ENCODE assay signal across 2 cellular contexts in genomic region chr12:25272937-25273526, GRCh38.
TF ChIP-seq lines count a peak whose summit lies in the region.

No MANE protein-coding gene starts in this region.

TF ChIP-seq in GM12878, 131 proteins besides CTCF, POLR2A, EP300 and RAD21 (continues in another document):
- TF ChIP-seq TCF3 (IDR thresholded peaks at IDR 0.05; ENCODE audit: borderline replicate concordance, insufficient read depth, low read depth, low read length) (no peak), PKNOX1 (IDR thresholded peaks at IDR 0.05) (no peak), ATF2 (IDR thresholded peaks at IDR 0.05; ENCODE audit: low read length) (no peak), IRF5 (IDR thresholded peaks at IDR 0.05; ENCODE audit: borderline replicate concordance) (no peak), NR2F1 (conservative IDR thresholded peaks at IDR 0.05) (no peak), ZBTB4 (CRISPR knock-in tag; IDR thresholded peaks at IDR 0.05) (no peak), ESRRA (IDR thresholded peaks at IDR 0.05; ENCODE audit: low read length) (no peak), ZBED1 (IDR thresholded peaks at IDR 0.05; ENCODE audit: borderline replicate concordance) (no peak), ELK1 (IDR thresholded peaks at IDR 0.05; ENCODE audit: low read depth, low read length) (no peak), POU2F2 (IDR thresholded peaks at IDR 0.05; ENCODE audit: borderline replicate concordance, low read depth, low read length) (no peak), IKZF2 (IDR thresholded peaks at IDR 0.05) (no peak), JUNB (IDR thresholded peaks at IDR 0.05) (no peak), USF1 (IDR thresholded peaks at IDR 0.05; ENCODE audit: borderline replicate concordance, extremely low read length, insufficient read depth, low read depth, low read length) (no peak)

TF ChIP-seq in HepG2, 621 proteins besides CTCF, POLR2A, EP300 and RAD21:
- TF ChIP-seq ZEB1 (IDR thresholded peaks at IDR 0.05; ENCODE audit: insufficient replicate concordance, low read depth) (no peak), MAX (IDR thresholded peaks at IDR 0.05) (no peak), TOE1 (CRISPR knock-in tag; IDR thresholded peaks at IDR 0.05) (no peak), ARID5B (CRISPR knock-in tag; IDR thresholded peaks at IDR 0.05) (no peak), MIER3 (CRISPR knock-in tag; IDR thresholded peaks at IDR 0.05; ENCODE audit: borderline replicate concordance) (no peak), ZMYM2 (CRISPR knock-in tag; IDR thresholded peaks at IDR 0.05) (no peak), AHR (CRISPR knock-in tag; IDR thresholded peaks at IDR 0.05) (no peak), ZNF784 (CRISPR knock-in tag; IDR thresholded peaks at IDR 0.05; ENCODE audit: borderline replicate concordance) (no peak), ZNF766 (CRISPR knock-in tag; IDR thresholded peaks at IDR 0.05; ENCODE audit: borderline replicate concordance) (no peak), HNF4A (CRISPR knock-in tag; IDR thresholded peaks at IDR 0.05) (no peak), SAP130 (CRISPR knock-in tag; IDR thresholded peaks at IDR 0.05; ENCODE audit: low read depth) (no peak)
